In the genomic region with DNA sequence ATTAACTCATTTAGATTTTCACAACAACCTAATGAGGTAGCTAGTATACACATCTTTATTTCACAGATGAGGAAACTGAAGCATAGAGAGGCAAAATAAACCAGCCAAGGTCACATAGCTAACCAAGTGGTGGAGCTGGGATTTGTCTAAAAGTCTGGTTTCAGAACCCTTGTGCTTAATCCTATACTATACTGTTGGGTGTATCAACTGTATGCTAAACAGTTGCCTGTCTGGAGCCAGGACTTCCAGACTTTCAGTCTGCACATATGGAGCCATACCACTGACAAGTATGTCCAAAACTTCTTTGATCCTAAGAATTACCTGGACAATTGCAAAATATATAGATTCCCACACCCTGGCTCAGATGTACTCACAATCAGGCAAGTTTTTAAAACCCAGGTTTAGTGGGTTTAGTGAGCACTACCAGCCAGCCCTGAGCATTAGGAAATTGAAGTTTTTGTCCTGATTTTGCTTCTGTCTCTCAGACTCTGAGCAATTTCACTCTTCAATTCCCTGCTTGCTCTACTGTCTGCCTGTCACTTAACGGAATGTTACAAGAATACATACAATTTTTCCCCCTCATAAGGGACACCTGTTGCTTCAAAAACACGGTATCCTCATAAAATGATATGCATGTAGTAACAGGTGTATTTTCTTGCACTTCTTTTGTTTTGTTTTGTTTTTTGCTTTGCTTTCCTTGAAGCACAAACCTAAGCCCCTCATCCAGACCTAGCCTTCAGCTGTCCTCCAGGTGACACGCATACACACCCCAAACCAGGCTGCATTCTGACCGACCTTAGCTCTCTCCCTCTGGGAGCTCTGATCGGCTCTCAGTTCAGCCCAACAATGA, we compare ENCODE assay signal across 1 cellular context.
TF ChIP-seq lines count a peak whose summit lies in the region.

No MANE protein-coding gene starts in this region.

TF ChIP-seq in HEK293T, 16 proteins besides CTCF, POLR2A, EP300 and RAD21:
- no peak for TF ChIP-seq FOXK2 (IDR thresholded peaks at IDR 0.05)
- TF ChIP-seq SUZ12 (IDR thresholded peaks at IDR 0.05): no peak
- TF ChIP-seq ZNF384 (IDR thresholded peaks at IDR 0.05): no peak
- no peak for TF ChIP-seq FOXM1 (IDR thresholded peaks at IDR 0.05; ENCODE audit: borderline replicate concordance)
- TF ChIP-seq FOXA1 (IDR thresholded peaks at IDR 0.05): no peak
- TF ChIP-seq CTBP1 (IDR thresholded peaks at IDR 0.05; ENCODE audit: borderline replicate concordance): no peak
- no peak for TF ChIP-seq LEF1 (IDR thresholded peaks at IDR 0.05; ENCODE audit: borderline replicate concordance)
- TF ChIP-seq L3MBTL2 (conservative IDR thresholded peaks at IDR 0.05): no peak
- no peak for TF ChIP-seq TARDBP (IDR thresholded peaks at IDR 0.05)
- no peak for TF ChIP-seq ELF4 (IDR thresholded peaks at IDR 0.05)
- no peak for TF ChIP-seq HDGF (IDR thresholded peaks at IDR 0.05; ENCODE audit: borderline replicate concordance)
- TF ChIP-seq PKNOX1 (IDR thresholded peaks at IDR 0.05): no peak
- no peak for TF ChIP-seq ARNT (IDR thresholded peaks at IDR 0.05)
- TF ChIP-seq SP1 (IDR thresholded peaks at IDR 0.05): no peak
- TF ChIP-seq NFRKB (IDR thresholded peaks at IDR 0.05): no peak
- TF ChIP-seq BHLHE40 (IDR thresholded peaks at IDR 0.05; ENCODE audit: borderline replicate concordance): no peak
TF ChIP-seq in HEK293T: peak in this region for 0.
